Comparison of ENCODE assay signal across 1 cellular context in the genomic region with DNA sequence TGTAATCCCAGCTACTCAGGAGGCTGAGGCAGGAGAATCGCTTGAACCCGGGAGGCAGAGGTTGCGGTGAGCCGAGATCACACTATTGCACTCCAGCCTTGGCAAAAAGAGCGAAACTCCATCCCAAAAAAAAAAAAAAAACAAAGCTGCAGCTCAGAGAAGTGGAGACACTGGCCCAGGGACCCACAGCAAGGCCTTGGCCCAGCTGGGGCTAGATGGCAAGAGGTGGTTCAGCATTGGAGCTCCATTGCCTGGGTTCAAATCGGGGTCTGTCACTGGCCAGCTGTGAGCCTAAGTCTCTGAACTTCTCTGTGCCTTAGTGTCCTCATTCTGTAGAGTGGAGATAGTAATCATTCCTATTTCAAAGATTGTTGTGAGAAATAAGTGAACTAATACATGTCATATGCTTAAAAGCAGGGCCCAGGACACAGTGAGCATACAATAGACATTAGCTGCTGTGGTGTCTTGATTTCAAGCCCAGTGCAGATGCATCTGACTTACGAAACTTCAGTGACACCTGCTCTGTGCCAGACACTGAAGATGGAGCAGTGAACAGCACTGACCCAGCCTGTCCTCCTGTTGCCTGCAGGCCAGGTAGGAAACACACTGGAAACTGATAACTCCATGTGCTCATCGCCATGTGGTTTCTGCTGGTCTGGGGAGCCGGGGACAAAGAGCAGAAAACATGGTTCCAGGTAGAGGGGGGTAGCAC.
TF ChIP-seq lines count a peak whose summit lies in the region.

No MANE protein-coding gene starts in this region.

TF ChIP-seq in IMR-90, 13 proteins besides CTCF, POLR2A, EP300 and RAD21 (continued from another document):
- TF ChIP-seq, protein P1, sequence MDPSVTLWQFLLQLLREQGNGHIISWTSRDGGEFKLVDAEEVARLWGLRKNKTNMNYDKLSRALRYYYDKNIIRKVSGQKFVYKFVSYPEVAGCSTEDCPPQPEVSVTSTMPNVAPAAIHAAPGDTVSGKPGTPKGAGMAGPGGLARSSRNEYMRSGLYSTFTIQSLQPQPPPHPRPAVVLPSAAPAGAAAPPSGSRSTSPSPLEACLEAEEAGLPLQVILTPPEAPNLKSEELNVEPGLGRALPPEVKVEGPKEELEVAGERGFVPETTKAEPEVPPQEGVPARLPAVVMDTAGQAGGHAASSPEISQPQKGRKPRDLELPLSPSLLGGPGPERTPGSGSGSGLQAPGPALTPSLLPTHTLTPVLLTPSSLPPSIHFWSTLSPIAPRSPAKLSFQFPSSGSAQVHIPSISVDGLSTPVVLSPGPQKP (IDR thresholded peaks at IDR 0.05; ENCODE audit: borderline replicate concordance, low read depth, low read length) = no peak
